In genomic region chr9:93116049-93116961, GRCh38 we compare ENCODE assay signal across 1 cellular context.
A peak's percentile ranks its signal among the peaks of the same experiment; 100 is the strongest.
TF ChIP-seq lines count a peak whose summit lies in the region.

No MANE protein-coding gene starts in this region.

TF ChIP-seq in IMR-90, 13 proteins besides CTCF, POLR2A, EP300 and RAD21 (continued from another document):
- TF ChIP-seq USF2 (IDR thresholded peaks at IDR 0.05; ENCODE audit: low read depth, low read length) (peak; percentile 18; the same call in 1 of the 2 replicates), CEBPB (IDR thresholded peaks at IDR 0.05; ENCODE audit: low read depth, low read length) (peak; percentile 98), MAZ (IDR thresholded peaks at IDR 0.05; ENCODE audit: borderline replicate concordance, low read depth, low read length) (peak; percentile 8; the same call in 1 of the 2 replicates), NFE2L2 (IDR thresholded peaks at IDR 0.05; ENCODE audit: low read depth, low read length) (peak; percentile 10; the same call in 1 of the 2 replicates), CHD1 (IDR thresholded peaks at IDR 0.05; ENCODE audit: low read depth, low read length) (no peak)
